In the genomic region with DNA sequence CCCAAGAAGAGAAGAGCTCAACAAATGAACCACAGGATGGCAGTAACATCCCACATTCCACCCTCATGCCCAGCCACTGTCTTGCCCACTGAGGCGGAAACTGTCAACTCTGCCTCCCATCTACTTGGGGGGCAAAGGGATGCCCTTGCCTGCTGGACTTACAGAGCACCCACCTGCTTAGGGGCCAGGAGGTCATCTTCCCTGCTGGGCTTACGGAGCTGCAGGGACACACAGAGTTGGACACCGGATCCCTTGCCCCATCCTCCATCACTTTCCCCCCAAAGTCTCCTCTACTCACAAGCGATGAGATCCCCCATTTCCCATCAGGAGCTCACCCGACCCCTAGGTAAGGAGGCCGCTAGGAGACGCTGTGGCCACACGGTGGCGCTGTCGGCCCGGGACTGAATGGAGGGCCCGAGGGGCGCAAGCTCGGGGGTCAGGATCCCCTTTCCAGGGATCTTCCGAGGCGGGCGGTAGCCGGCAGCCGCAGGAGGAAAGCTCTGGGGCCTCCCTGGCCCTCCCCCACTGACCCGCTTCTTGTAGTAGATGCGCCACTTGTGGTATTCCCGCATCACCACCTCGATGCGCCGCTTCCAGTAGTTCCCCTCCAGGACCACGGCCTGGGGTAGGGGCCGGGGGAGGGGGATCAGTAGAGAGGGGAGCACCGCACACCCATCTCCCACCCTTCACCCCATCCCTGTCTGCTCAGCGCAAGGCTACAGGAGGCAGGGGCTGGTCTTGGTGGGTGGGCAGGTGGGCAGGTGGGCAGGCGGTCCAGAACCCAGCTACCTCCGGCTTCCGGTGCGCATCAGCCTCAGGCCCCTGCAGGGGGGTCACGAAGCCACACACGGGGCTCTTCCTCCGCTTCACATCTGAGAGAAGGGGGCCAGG, we compare ENCODE assay signal across 8 cellular contexts. TPM values are rescaled to one million over a fixed set of nuclear protein-coding genes. Genes with fewer than 3 reads are reported as not detected.
DNase-seq lines count a peak whose midpoint lies in the region; ATAC-seq and TF ChIP-seq lines count a peak whose summit lies in the region.

No MANE protein-coding gene starts in this region.

- H3K27me3 ChIP-seq in SJSA1 (replicated peaks) (no peaks in the 10 kb centered on the region; the same call in 1 of the 2 replicates), gastrocnemius medialis (no peaks in the 10 kb centered on the region)

- no peaks in the 10 kb centered on the region for H3K36me3 Mint-ChIP-seq in activated naive CD4-positive, alpha-beta T cell treated with anti-CD3 and anti-CD28 coated beads for 36 hours (ENCODE audit: low read depth)

- DNase-seq in CD1c-positive myeloid dendritic cell (ENCODE audit: extremely low spot score) (peak; percentile 64), SJSA1 (ENCODE audit: low read depth in 1 of 2, low spot score in 2 of 2) (peak; percentile 58 to 65), left cardiac atrium (peak; percentile 54), gastrocnemius medialis (no peak)
- DNase-seq in activated naive CD4-positive, alpha-beta T cell treated with anti-CD3 and anti-CD28 coated beads for 36 hours = peak; percentile 63

- H3K27ac Mint-ChIP-seq in activated naive CD4-positive, alpha-beta T cell treated with anti-CD3 and anti-CD28 coated beads for 36 hours = no peak overlapping the region

- no peak overlapping the region for H3K4me3 Mint-ChIP-seq in activated naive CD4-positive, alpha-beta T cell treated with anti-CD3 and anti-CD28 coated beads for 36 hours

- TF ChIP-seq POLR2A in gastrocnemius medialis (IDR thresholded peaks at IDR 0.05) = no peak

- no peaks in the 10 kb centered on the region for H3K9me3 ChIP-seq in SJSA1 (replicated peaks)
- H3K9me3 ChIP-seq in gastrocnemius medialis = no peaks in the 10 kb centered on the region

- H3K36me3 ChIP-seq in SJSA1 (no peaks in the 10 kb centered on the region), gastrocnemius medialis (no peaks in the 10 kb centered on the region)

- H3K27me3 Mint-ChIP-seq in activated naive CD4-positive, alpha-beta T cell treated with anti-CD3 and anti-CD28 coated beads for 36 hours (ENCODE audit: low read depth) = peaks cover 6% of the 10 kb centered on the region

- peak; percentile 45 for ATAC-seq in HG02798 (IDR thresholded peaks at IDR 0.05; ENCODE audit: poor library complexity, unreplicated experiment)
- peak; percentile 55 to 66 for ATAC-seq in left cardiac atrium
- ATAC-seq in gastrocnemius medialis = peak in 1 of 2 donors; percentile 27
- ATAC-seq in HG03469 (IDR thresholded peaks at IDR 0.05; ENCODE audit: unreplicated experiment) = no peak
- no peak for ATAC-seq in HG03135 (IDR thresholded peaks at IDR 0.05; ENCODE audit: unreplicated experiment)

- no peak overlapping the region for H3K4me3 ChIP-seq in SJSA1
- no peak overlapping the region for H3K4me3 ChIP-seq in gastrocnemius medialis

- H3K27ac ChIP-seq in SJSA1 (no peak overlapping the region), gastrocnemius medialis (no peak overlapping the region)

- CTCF ChIA-PET in activated naive CD4-positive, alpha-beta T cell treated with anti-CD3 and anti-CD28 coated beads for 36 hours (lab: Charles Lee) = interaction anchor here (0.6 to 5.0 kb wide), 40 partner anchors 9 to 866 kb away, joined by 3 to 51 read pairs (median 4); no protein-coding TSS in a partner anchor

- no peaks in the 10 kb centered on the region for H3K4me1 Mint-ChIP-seq in activated naive CD4-positive, alpha-beta T cell treated with anti-CD3 and anti-CD28 coated beads for 36 hours (ENCODE audit: low read depth)

- no peaks in the 10 kb centered on the region for H3K9me3 Mint-ChIP-seq in activated naive CD4-positive, alpha-beta T cell treated with anti-CD3 and anti-CD28 coated beads for 36 hours

- intact Hi-C loops in activated naive CD4-positive, alpha-beta T cell treated with anti-CD3 and anti-CD28 coated beads for 36 hours (cut with micrococcal nuclease) = loop anchor here (1.0 kb wide), 4 partner anchors 60 to 248 kb away; a partner anchor contains a TSS
- intact Hi-C loops in left cardiac atrium (cut with DNase I) = loop anchor here (2.0 to 5.0 kb wide), 4 partner anchors 60 to 250 kb away; a partner anchor contains a TSS
- intact Hi-C loops in gastrocnemius medialis (cut with DNase I; ENCODE audit: low total_unique reads) = loop anchor here (1.0 kb wide), 2 partner anchors 60 to 118 kb away; a partner anchor contains a TSS

- H3K4me1 ChIP-seq in SJSA1 (replicated peaks) (peaks cover 5% of the 10 kb centered on the region), gastrocnemius medialis (peaks cover 15 to 19% of the 10 kb centered on the region in 2 donors)

- in situ Hi-C loops in gastrocnemius medialis (cut with MboI; ENCODE audit: low sequenced_read_pairs in 4 of 4) = loop anchor here (5.0 to 25.0 kb wide), 6 partner anchors 55 to 255 kb away; a partner anchor contains a TSS

- peak; percentile 92 to 97 (median 93) for TF ChIP-seq CTCF in gastrocnemius medialis (IDR thresholded peaks at IDR 0.05 in 4 of 5, conservative IDR thresholded peaks at IDR 0.05 in 1 of 5)

RNA-seq across cellular contexts. Expression of a gene that starts 17.3 kb away (rescaled TPM):
- not detected in 2 replicates for total RNA-seq in SJSA1 (2014; rRNA removed; shearing (Covaris generic))
- under 1 TPM in 1 of 2 experiments, not detected in 1; 0.22 TPM for total RNA-seq in activated naive CD4-positive, alpha-beta T cell treated with anti-CD3 and anti-CD28 coated beads for 36 hours
- total RNA-seq in left cardiac atrium = 10 to 100 TPM; 14.0 to 29.1 TPM
- total RNA-seq in gastrocnemius medialis = 100 to 1,000 TPM in 1 of 4 donors, 10 to 100 TPM in 1, 1 to 10 TPM in 2; 7.6 to 107 (median 29.2) TPM

RNA-seq across cellular contexts. Expression of a gene that starts 28.7 kb away (rescaled TPM):
- 63.8 and 67.2 TPM in 2 replicates for total RNA-seq in SJSA1 (2014; rRNA removed; shearing (Covaris generic))
- total RNA-seq in activated naive CD4-positive, alpha-beta T cell treated with anti-CD3 and anti-CD28 coated beads for 36 hours = 10 to 100 TPM; 21.5 to 23.6 TPM
- total RNA-seq in left cardiac atrium (10 to 100 TPM; 14.3 to 24.8 TPM), gastrocnemius medialis (10 to 100 TPM; 14.4 to 32.9 (median 22.0) TPM)

RNA-seq across cellular contexts. Expression of a gene that starts 49.6 kb away (rescaled TPM):
- 20.5 and 75.2 TPM in 2 replicates for total RNA-seq in SJSA1 (2014; rRNA removed; shearing (Covaris generic))
- 10 to 100 TPM; 38.5 to 44.1 TPM for total RNA-seq in activated naive CD4-positive, alpha-beta T cell treated with anti-CD3 and anti-CD28 coated beads for 36 hours
- total RNA-seq in left cardiac atrium = 10 to 100 TPM; 60.7 to 73.0 TPM
- total RNA-seq in gastrocnemius medialis = 100 to 1,000 TPM; 107 to 166 (median 119) TPM

Comparison
In these comparisons a context has a peak if more than half of its experiments do, and no peak if none do; other contexts are left out.
1. DNase-seq: peak in CD1c-positive myeloid dendritic cell (single experiment), SJSA1 (2 of 2), activated naive CD4-positive, alpha-beta T cell treated with anti-CD3 and anti-CD28 coated beads for 36 hours (single experiment) and left cardiac atrium (single experiment); none in gastrocnemius medialis (0 of 2).
2. ATAC-seq: peak in HG02798 (single experiment) and left cardiac atrium (2 of 2); none in HG03469 (single experiment) and HG03135 (single experiment).